ENCODE assay signal across 28 cellular contexts in genomic region chr4:166687828-166688227, GRCh38.
"Had no signal": no experiment of that assay in that cellular context is flagged by ENCODE, and none has a peak within 500 bp of the region (broad histone marks: within the 10 kb centered on the region; RNA-seq: fewer than 3 reads in every experiment).

No MANE protein-coding gene starts in this region.

- H3K36me3 ChIP-seq: stomach, suprapubic skin, thoracic aorta, thyroid gland, tibial artery, tibial nerve, transverse colon, upper lobe of left lung, upper lobe of right lung, uterus, vagina had no signal

- H3K27ac Mint-ChIP-seq: stimulated activated effector memory CD8-positive, alpha-beta T cell treated with anti-CD3 and anti-CD28 coated beads, Interleukin-12 subunit alpha, Interleukin-12 subunit beta, amount 100 ng/mL, for 72 hours; stimulated activated memory B cell treated with anti-CD40 and anti-IgM and Interleukin-4, amounts not matched to agents 10 μg/mL and 1 μg/mL and 100 μg/mL, for 72 hours; stimulated activated naive B cell treated with anti-CD40 and anti-IgM and Interleukin-4, amounts not matched to agents 10 μg/mL and 1 μg/mL and 100 μg/mL, for 72 hours; stimulated activated naive CD8-positive, alpha-beta T cell treated with anti-CD3 and anti-CD28 coated beads, Interleukin-15, amount 100 ng/mL, for 72 hours; stimulated activated naive CD8-positive, alpha-beta T cell treated with anti-CD3 and anti-CD28 coated beads, Interleukin-15, Interleukin-2, amounts not matched to agents 100 ng/mL and 50 ng/mL, for 24 hours; type B pancreatic cell had no signal

- H3K27me3 ChIP-seq: stomach, suprapubic skin, testis, thyroid gland, tibial artery, tibial nerve, transverse colon, upper lobe of left lung, upper lobe of right lung, uterus, vagina had no signal

- H3K27me3 Mint-ChIP-seq: stimulated activated memory B cell treated with anti-CD40 and anti-IgM and Interleukin-4, amounts not matched to agents 10 μg/mL and 1 μg/mL and 100 μg/mL, for 72 hours; stimulated activated naive B cell treated with anti-CD40 and anti-IgM and Interleukin-4, amounts not matched to agents 10 μg/mL and 1 μg/mL and 100 μg/mL, for 72 hours; stimulated activated naive CD8-positive, alpha-beta T cell treated with anti-CD3 and anti-CD28 coated beads, Interleukin-15, amount 100 ng/mL, for 72 hours; stimulated activated naive CD8-positive, alpha-beta T cell treated with anti-CD3 and anti-CD28 coated beads, Interleukin-15, Interleukin-2, amounts not matched to agents 100 ng/mL and 50 ng/mL, for 24 hours had no signal

- H3K4me1 ChIP-seq: stomach, suprapubic skin, testis, thyroid gland, tibial nerve, transverse colon, upper lobe of left lung, upper lobe of right lung, uterus, vagina had no signal

- H3K9me3 Mint-ChIP-seq: type B pancreatic cell had no signal

- H3K4me3 Mint-ChIP-seq: stimulated activated effector memory CD8-positive, alpha-beta T cell treated with anti-CD3 and anti-CD28 coated beads, Interleukin-12 subunit alpha, Interleukin-12 subunit beta, amount 100 ng/mL, for 72 hours; stimulated activated memory B cell treated with anti-CD40 and anti-IgM and Interleukin-4, amounts not matched to agents 10 μg/mL and 1 μg/mL and 100 μg/mL, for 72 hours; stimulated activated naive B cell treated with anti-CD40 and anti-IgM and Interleukin-4, amounts not matched to agents 10 μg/mL and 1 μg/mL and 100 μg/mL, for 72 hours; stimulated activated naive CD8-positive, alpha-beta T cell treated with anti-CD3 and anti-CD28 coated beads, Interleukin-15, amount 100 ng/mL, for 72 hours; stimulated activated naive CD8-positive, alpha-beta T cell treated with anti-CD3 and anti-CD28 coated beads, Interleukin-15, Interleukin-2, amounts not matched to agents 100 ng/mL and 50 ng/mL, for 24 hours; type B pancreatic cell had no signal

- H3K4me1 Mint-ChIP-seq: stimulated activated effector memory CD8-positive, alpha-beta T cell treated with anti-CD3 and anti-CD28 coated beads, Interleukin-12 subunit alpha, Interleukin-12 subunit beta, amount 100 ng/mL, for 72 hours; stimulated activated memory B cell treated with anti-CD40 and anti-IgM and Interleukin-4, amounts not matched to agents 10 μg/mL and 1 μg/mL and 100 μg/mL, for 72 hours; stimulated activated naive B cell treated with anti-CD40 and anti-IgM and Interleukin-4, amounts not matched to agents 10 μg/mL and 1 μg/mL and 100 μg/mL, for 72 hours; stimulated activated naive CD8-positive, alpha-beta T cell treated with anti-CD3 and anti-CD28 coated beads, Interleukin-15, amount 100 ng/mL, for 72 hours had no signal

- H3K36me3 Mint-ChIP-seq: stimulated activated effector memory CD8-positive, alpha-beta T cell treated with anti-CD3 and anti-CD28 coated beads, Interleukin-12 subunit alpha, Interleukin-12 subunit beta, amount 100 ng/mL, for 72 hours; stimulated activated memory B cell treated with anti-CD40 and anti-IgM and Interleukin-4, amounts not matched to agents 10 μg/mL and 1 μg/mL and 100 μg/mL, for 72 hours; stimulated activated naive B cell treated with anti-CD40 and anti-IgM and Interleukin-4, amounts not matched to agents 10 μg/mL and 1 μg/mL and 100 μg/mL, for 72 hours; type B pancreatic cell had no signal

- H3K4me3 ChIP-seq: stomach, suprapubic skin, testis, thoracic aorta, thyroid gland, tibial artery, tibial nerve, transverse colon, upper lobe of left lung, upper lobe of right lung, uterus, vagina had no signal

- H3K9me3 ChIP-seq: stomach, suprapubic skin, testis, thoracic aorta, thyroid gland, tibial artery, tibial nerve, transverse colon, upper lobe of left lung, upper lobe of right lung, uterus, vagina had no signal

- H3K27ac ChIP-seq: stomach, suprapubic skin, testis, thoracic aorta, thyroid gland, tibial artery, tibial nerve, transverse colon, upper lobe of left lung, upper lobe of right lung, uterus, vagina had no signal

- DNase-seq: stimulated activated CD4-positive, alpha-beta T cell treated with anti-CD3 and anti-CD28 coated beads, Interleukin-2, amount 100 ng/mL, for 48 hours; stimulated activated CD4-positive, alpha-beta T cell treated with anti-CD3 and anti-CD28 coated beads, Interleukin-4, amount 100 ng/mL, for 1 hour; stimulated activated CD4-positive, alpha-beta T cell treated with anti-CD3 and anti-CD28 coated beads, Interleukin-4, amount 100 ng/mL, for 24 hours; stimulated activated CD4-positive, alpha-beta T cell treated with anti-CD3 and anti-CD28 coated beads, Interleukin-4, amount 100 ng/mL, for 4 hours; stimulated activated CD8-positive, alpha-beta memory T cell treated with anti-CD3 and anti-CD28 coated beads, Interleukin-4, amount 100 ng/mL, for 48 hours; stimulated activated naive B cell treated with anti-CD40 and anti-IgM and Interleukin-4, amounts not matched to agents 10 μg/mL and 1 μg/mL and 100 μg/mL, for 72 hours; stimulated activated naive CD4-positive, alpha-beta T cell; stimulated activated naive CD4-positive, alpha-beta T cell treated with Interleukin-2 at 50 U/mL for 16 hours; stimulated activated naive CD8-positive, alpha-beta T cell treated with anti-CD3 and anti-CD28 coated beads, Interleukin-15, amount 100 ng/mL, for 72 hours; stimulated activated naive CD8-positive, alpha-beta T cell treated with anti-CD3 and anti-CD28 coated beads, Interleukin-15, Interleukin-2, amounts not matched to agents 100 U/mL and 50 U/mL, for 24 hours; stomach; substantia nigra; testis; thyroid gland; tibial artery; transverse colon; trophoblast cell; upper lobe of left lung; upper lobe of right lung; uterus had no signal
